1 cellular context compared by ENCODE assay signal in the genomic region with DNA sequence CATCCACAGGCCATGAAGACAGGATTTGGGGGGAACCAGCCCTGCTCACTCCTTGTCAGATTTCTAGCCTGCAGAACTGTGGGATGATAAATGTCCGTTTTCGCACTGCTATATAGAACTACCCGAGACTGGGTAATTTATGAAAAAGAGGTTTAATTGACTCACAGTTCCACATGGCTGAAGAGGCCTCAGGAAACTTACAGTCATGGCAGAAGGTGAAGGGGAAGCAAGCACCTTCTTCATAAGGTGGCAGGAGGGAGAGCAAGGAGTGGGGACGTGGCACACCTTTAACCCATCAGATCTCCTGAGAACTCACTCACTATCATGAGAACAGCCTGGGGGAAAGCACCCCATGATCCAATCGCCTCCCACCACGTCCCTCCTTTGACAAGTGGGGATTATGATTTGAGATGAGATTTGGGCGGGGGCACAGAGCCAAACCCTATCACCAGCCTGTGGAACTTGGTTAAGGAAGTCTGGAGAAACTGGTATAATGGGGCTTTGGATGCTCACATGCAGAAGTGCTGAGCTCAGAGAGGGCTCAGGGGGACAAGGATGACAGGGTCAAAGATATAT.
TF ChIP-seq lines count a peak whose summit lies in the region.

No MANE protein-coding gene starts in this region.

TF ChIP-seq in IMR-90, 13 proteins besides CTCF, POLR2A, EP300 and RAD21:
- no peak for TF ChIP-seq RFX5 (IDR thresholded peaks at IDR 0.05; ENCODE audit: low read depth, low read length)
